1 cellular context compared by ENCODE assay signal in genomic region chr6:149925253-149925973, GRCh38.
TF ChIP-seq lines count a peak whose summit lies in the region.

No MANE protein-coding gene starts in this region.

TF ChIP-seq in K562, 482 proteins besides CTCF, POLR2A, EP300 and RAD21:
- no peak for TF ChIP-seq ETS2 (tag; IDR thresholded peaks at IDR 0.05; ENCODE audit: borderline replicate concordance, poor library complexity, severe bottlenecking)
- TF ChIP-seq CBFB (CRISPR knock-in tag; IDR thresholded peaks at IDR 0.05), result 0 out of 2 replicates have a peak, but pooled peaks have one; percentile 22
- TF ChIP-seq NR0B1 (IDR thresholded peaks at IDR 0.05; ENCODE audit: partially characterized antibody), result no peak
- no peak for TF ChIP-seq MLLT1 (IDR thresholded peaks at IDR 0.05)
- TF ChIP-seq GTF2F1 (IDR thresholded peaks at IDR 0.05; ENCODE audit: low read depth, low read length), result no peak
- peak; percentile 29; the same call in 1 of the 2 replicates for TF ChIP-seq NR2C1 (IDR thresholded peaks at IDR 0.05)
- peak; percentile 51 for TF ChIP-seq NR2C1 (tag; IDR thresholded peaks at IDR 0.05)
- no peak for TF ChIP-seq POLR2B (IDR thresholded peaks at IDR 0.05; ENCODE audit: low read depth, partially characterized antibody)
- no peak for TF ChIP-seq TCFL5 (CRISPR knock-in tag; conservative IDR thresholded peaks at IDR 0.05)
- no peak for TF ChIP-seq TAF15 (IDR thresholded peaks at IDR 0.05; ENCODE audit: low read depth, low read length)
- peak; percentile 34; the same call in 1 of the 2 replicates for TF ChIP-seq GABPA (tag; conservative IDR thresholded peaks at IDR 0.05; ENCODE audit: low read depth)
- no peak for TF ChIP-seq NELFE (IDR thresholded peaks at IDR 0.05; ENCODE audit: insufficient read depth, insufficient read length)
- TF ChIP-seq EHMT2 (IDR thresholded peaks at IDR 0.05), result no peak
- no peak for TF ChIP-seq TEAD1 (CRISPR knock-in tag; IDR thresholded peaks at IDR 0.05)
- TF ChIP-seq ZBTB33 (CRISPR knock-in tag; IDR thresholded peaks at IDR 0.05), result no peak; the same call in 1 of the 2 replicates
- TF ChIP-seq RBFOX2 (IDR thresholded peaks at IDR 0.05; ENCODE audit: low read depth, low read length), result 0 out of 2 replicates have a peak, but pooled peaks have one; percentile 37
- TF ChIP-seq CAMTA2 (CRISPR knock-in tag; conservative IDR thresholded peaks at IDR 0.05), result no peak
- no peak for TF ChIP-seq ZNF408 (CRISPR knock-in tag; IDR thresholded peaks at IDR 0.05; ENCODE audit: low read depth)
- no peak for TF ChIP-seq GMEB1 (CRISPR knock-in tag; IDR thresholded peaks at IDR 0.05)
- no peak for TF ChIP-seq MNT (conservative IDR thresholded peaks at IDR 0.05)
- TF ChIP-seq ZNF436 (CRISPR knock-in tag; IDR thresholded peaks at IDR 0.05), result no peak
- 0 out of 2 replicates have a peak, but pooled peaks have one; percentile 5 for TF ChIP-seq ZBTB9 (CRISPR knock-in tag; IDR thresholded peaks at IDR 0.05)
- no peak for TF ChIP-seq POLR3A (IDR thresholded peaks at IDR 0.05; ENCODE audit: borderline replicate concordance, extremely low read depth, insufficient read depth, insufficient read length)
- no peak for TF ChIP-seq TCF7L2 (IDR thresholded peaks at IDR 0.05; ENCODE audit: low read depth, low read length)
- no peak for TF ChIP-seq FOXK1 (CRISPR knock-in tag; IDR thresholded peaks at IDR 0.05; ENCODE audit: borderline replicate concordance)
- peak; percentile 44; the same call in 1 of the 2 replicates for TF ChIP-seq POLR2G (IDR thresholded peaks at IDR 0.05; ENCODE audit: low read depth, low read length)
